Comparison of ENCODE assay signal across 1 cellular context in the genomic region with DNA sequence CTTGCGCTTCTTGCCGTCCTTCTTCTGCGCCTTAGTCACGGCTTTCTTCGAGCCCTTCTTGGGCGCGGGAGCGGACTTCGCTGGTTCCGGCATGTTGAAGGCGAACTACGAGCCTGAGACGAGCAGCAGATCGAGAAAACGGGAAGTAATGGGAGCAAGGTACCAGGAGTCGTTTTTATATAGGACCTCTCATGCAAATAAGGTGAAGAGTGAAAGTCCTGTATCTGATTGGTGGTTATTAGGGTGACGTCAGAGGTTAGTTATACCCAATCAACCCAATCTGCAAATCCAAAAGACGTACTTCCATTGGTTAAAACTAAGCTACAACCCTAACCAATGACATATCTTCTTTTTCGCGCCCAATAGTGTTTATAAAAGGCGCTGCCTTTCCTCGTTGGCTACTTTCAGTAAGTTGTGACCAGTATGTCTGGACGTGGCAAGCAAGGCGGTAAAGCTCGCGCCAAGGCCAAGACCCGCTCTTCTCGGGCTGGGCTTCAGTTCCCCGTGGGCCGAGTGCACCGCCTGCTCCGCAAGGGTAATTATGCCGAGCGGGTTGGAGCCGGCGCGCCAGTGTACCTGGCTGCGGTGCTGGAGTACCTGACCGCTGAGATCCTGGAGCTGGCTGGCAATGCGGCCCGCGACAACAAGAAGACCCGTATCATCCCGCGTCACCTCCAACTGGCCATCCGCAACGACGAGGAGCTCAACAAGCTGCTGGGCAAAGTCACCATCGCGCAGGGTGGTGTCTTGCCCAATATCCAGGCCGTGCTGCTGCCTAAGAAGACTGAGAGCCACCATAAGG.
TF ChIP-seq lines count a peak whose summit lies in the region.

No MANE protein-coding gene starts in this region.

TF ChIP-seq in HEK293, 187 proteins besides CTCF, POLR2A, EP300 and RAD21 (continued from another document):
- peak; percentile 72 for TF ChIP-seq ZNF692 (tag by site-specific recombination; IDR thresholded peaks at IDR 0.05)
- peak; percentile 33; the same call in 1 of the 2 replicates for TF ChIP-seq ZNF324 (tag by site-specific recombination; IDR thresholded peaks at IDR 0.05)
- TF ChIP-seq ZNF2 (tag by site-specific recombination; IDR thresholded peaks at IDR 0.05): peak; percentile 91; the same call in 1 of the 2 replicates
- no peak for TF ChIP-seq ZIC2 (tag by site-specific recombination; IDR thresholded peaks at IDR 0.05)
- TF ChIP-seq, protein P1, sequence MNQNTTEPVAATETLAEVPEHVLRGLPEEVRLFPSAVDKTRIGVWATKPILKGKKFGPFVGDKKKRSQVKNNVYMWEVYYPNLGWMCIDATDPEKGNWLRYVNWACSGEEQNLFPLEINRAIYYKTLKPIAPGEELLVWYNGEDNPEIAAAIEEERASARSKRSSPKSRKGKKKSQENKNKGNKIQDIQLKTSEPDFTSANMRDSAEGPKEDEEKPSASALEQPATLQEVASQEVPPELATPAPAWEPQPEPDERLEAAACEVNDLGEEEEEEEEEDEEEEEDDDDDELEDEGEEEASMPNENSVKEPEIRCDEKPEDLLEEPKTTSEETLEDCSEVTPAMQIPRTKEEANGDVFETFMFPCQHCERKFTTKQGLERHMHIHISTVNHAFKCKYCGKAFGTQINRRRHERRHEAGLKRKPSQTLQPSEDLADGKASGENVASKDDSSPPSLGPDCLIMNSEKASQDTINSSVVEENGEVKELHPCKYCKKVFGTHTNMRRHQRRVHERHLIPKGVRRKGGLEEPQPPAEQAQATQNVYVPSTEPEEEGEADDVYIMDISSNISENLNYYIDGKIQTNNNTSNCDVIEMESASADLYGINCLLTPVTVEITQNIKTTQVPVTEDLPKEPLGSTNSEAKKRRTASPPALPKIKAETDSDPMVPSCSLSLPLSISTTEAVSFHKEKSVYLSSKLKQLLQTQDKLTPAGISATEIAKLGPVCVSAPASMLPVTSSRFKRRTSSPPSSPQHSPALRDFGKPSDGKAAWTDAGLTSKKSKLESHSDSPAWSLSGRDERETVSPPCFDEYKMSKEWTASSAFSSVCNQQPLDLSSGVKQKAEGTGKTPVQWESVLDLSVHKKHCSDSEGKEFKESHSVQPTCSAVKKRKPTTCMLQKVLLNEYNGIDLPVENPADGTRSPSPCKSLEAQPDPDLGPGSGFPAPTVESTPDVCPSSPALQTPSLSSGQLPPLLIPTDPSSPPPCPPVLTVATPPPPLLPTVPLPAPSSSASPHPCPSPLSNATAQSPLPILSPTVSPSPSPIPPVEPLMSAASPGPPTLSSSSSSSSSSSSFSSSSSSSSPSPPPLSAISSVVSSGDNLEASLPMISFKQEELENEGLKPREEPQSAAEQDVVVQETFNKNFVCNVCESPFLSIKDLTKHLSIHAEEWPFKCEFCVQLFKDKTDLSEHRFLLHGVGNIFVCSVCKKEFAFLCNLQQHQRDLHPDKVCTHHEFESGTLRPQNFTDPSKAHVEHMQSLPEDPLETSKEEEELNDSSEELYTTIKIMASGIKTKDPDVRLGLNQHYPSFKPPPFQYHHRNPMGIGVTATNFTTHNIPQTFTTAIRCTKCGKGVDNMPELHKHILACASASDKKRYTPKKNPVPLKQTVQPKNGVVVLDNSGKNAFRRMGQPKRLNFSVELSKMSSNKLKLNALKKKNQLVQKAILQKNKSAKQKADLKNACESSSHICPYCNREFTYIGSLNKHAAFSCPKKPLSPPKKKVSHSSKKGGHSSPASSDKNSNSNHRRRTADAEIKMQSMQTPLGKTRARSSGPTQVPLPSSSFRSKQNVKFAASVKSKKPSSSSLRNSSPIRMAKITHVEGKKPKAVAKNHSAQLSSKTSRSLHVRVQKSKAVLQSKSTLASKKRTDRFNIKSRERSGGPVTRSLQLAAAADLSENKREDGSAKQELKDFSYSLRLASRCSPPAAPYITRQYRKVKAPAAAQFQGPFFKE (tag by site-specific recombination; IDR thresholded peaks at IDR 0.05; ENCODE audit: borderline replicate concordance): no peak; the same call in 1 of the 2 replicates
- peak; percentile 28; the same call in 1 of the 2 replicates for TF ChIP-seq YY1 (tag by site-specific recombination; IDR thresholded peaks at IDR 0.05)
- TF ChIP-seq KLF17 (tag by site-specific recombination; IDR thresholded peaks at IDR 0.05): peak; percentile 69
- TF ChIP-seq KLF9 (tag by site-specific recombination; IDR thresholded peaks at IDR 0.05; ENCODE audit: low read depth): peak; percentile 54
- no peak; the same call in 1 of the 2 replicates for TF ChIP-seq PATZ1 (tag by site-specific recombination; IDR thresholded peaks at IDR 0.05)
